8 cellular contexts compared by ENCODE assay signal in genomic region chr16:72787519-72788268, GRCh38.
DNase-seq lines count a peak whose midpoint lies in the region; ATAC-seq and TF ChIP-seq lines count a peak whose summit lies in the region.

No MANE protein-coding gene starts in this region.

- no peaks in the 10 kb centered on the region for H4K20me1 ChIP-seq in KMS-11 (ENCODE audit: insufficient read depth)

- DNase-seq in COR-L47 (lab: John Stamatoyannopoulos, UW) (peak; percentile 77), mesendoderm (peak; percentile 76), OCI-M2 (lab: John Stamatoyannopoulos, UW; ENCODE audit: unreplicated experiment) (no peak)
- DNase-seq in activated CD4-positive, alpha-beta T cell treated with anti-CD3 and anti-CD28 coated beads, Interleukin-2, amount 50 U/mL, for 48 hours, result peak; percentile 59 to 73
- peak; percentile 17 for DNase-seq in effector CD4-positive, alpha-beta T cell
- peak; percentile 48 for DNase-seq in stimulated activated CD8-positive, alpha-beta memory T cell treated with anti-CD3 and anti-CD28 coated beads, Interleukin-12 subunit alpha, Interleukin-12 subunit beta, amount 100 ng/mL, for 4 hours (ENCODE audit: low read depth)

- H3K4me1 ChIP-seq in KMS-11 (ENCODE audit: low read depth, poor library complexity, severe bottlenecking) (peaks cover 21% of the 10 kb centered on the region), mesendoderm (ENCODE audit: control insufficient read depth, low read depth, low read length) (no peaks in the 10 kb centered on the region)

- H3K79me1 ChIP-seq in mesendoderm (ENCODE audit: low read length), result no peaks in the 10 kb centered on the region

- H2AFZ ChIP-seq in KMS-11 (ENCODE audit: low read depth), result peak overlapping the region; percentile 85

- H3K4me2 ChIP-seq in KMS-11 (peak overlapping the region; percentile 70), mesendoderm (ENCODE audit: low read length) (peak overlapping the region; percentile 97)

- no peak overlapping the region for H3K18ac ChIP-seq in mesendoderm (ENCODE audit: low read length)

- no peak overlapping the region for H3K4me3 ChIP-seq in KMS-11 (IDR thresholded peaks at IDR 0.05; ENCODE audit: insufficient read depth, low read depth, low read length)
- H3K4me3 ChIP-seq in mesendoderm (ENCODE audit: low read length), result peak overlapping the region; percentile 66

- H4K8ac ChIP-seq in mesendoderm (ENCODE audit: low read depth, low read length), result no peak overlapping the region

- H3K23ac ChIP-seq in mesendoderm (ENCODE audit: low read length), result no peak overlapping the region

- H3K9ac ChIP-seq in KMS-11 (peak overlapping the region; percentile 58; the same call in 1 of the 2 replicates), mesendoderm (ENCODE audit: low read length) (peak overlapping the region; percentile 64)

- H3K36me3 ChIP-seq in KMS-11 (ENCODE audit: insufficient read depth) (no peaks in the 10 kb centered on the region), mesendoderm (ENCODE audit: control insufficient read depth, insufficient read depth, low read length) (no peaks in the 10 kb centered on the region)

- H3K27ac ChIP-seq in KMS-11 (peak overlapping the region; percentile 59), mesendoderm (ENCODE audit: low read depth, low read length) (no peak overlapping the region)

- no peak overlapping the region for H3K4ac ChIP-seq in mesendoderm (ENCODE audit: low read depth, low read length)

- no peaks in the 10 kb centered on the region for H3K79me2 ChIP-seq in KMS-11 (ENCODE audit: insufficient read depth, low read depth)
- no peaks in the 10 kb centered on the region for H3K79me2 ChIP-seq in mesendoderm (ENCODE audit: control insufficient read depth, insufficient read depth, low read length)

- no CpG with 5 or more reads among the region's 42 CpGs for whole genome bisulfite sequencing in mesendoderm (ENCODE audit: extremely low coverage, insufficient coverage, low lambda C conversion rate)

- no peak for TF ChIP-seq CTCF in KMS-11 (conservative IDR thresholded peaks at IDR 0.05; ENCODE audit: low read depth, low read length)

- ATAC-seq in GM21619 (IDR thresholded peaks at IDR 0.05; ENCODE audit: unreplicated experiment), result peak; percentile 90

- peak overlapping the region; percentile 86 for H3K56ac ChIP-seq in mesendoderm (ENCODE audit: low read length)

- H2BK120ac ChIP-seq in mesendoderm (ENCODE audit: low read depth, low read length), result no peak overlapping the region

- H3K27me3 ChIP-seq in KMS-11 (ENCODE audit: insufficient read depth, low read depth), result no peaks in the 10 kb centered on the region
- H3K27me3 ChIP-seq in mesendoderm (ENCODE audit: insufficient read depth, low read length, poor library complexity), result no peaks in the 10 kb centered on the region

- H2BK15ac ChIP-seq in mesendoderm (replicated peaks; ENCODE audit: low read depth), result no peak overlapping the region

- no peak overlapping the region for H2BK5ac ChIP-seq in mesendoderm (ENCODE audit: low read length)

- no peak overlapping the region for H4K5ac ChIP-seq in mesendoderm (ENCODE audit: low read length)

- H2AK5ac ChIP-seq in mesendoderm (ENCODE audit: low read length), result no peak overlapping the region
